Comparison of ENCODE assay signal across 1 cellular context in the genomic region with DNA sequence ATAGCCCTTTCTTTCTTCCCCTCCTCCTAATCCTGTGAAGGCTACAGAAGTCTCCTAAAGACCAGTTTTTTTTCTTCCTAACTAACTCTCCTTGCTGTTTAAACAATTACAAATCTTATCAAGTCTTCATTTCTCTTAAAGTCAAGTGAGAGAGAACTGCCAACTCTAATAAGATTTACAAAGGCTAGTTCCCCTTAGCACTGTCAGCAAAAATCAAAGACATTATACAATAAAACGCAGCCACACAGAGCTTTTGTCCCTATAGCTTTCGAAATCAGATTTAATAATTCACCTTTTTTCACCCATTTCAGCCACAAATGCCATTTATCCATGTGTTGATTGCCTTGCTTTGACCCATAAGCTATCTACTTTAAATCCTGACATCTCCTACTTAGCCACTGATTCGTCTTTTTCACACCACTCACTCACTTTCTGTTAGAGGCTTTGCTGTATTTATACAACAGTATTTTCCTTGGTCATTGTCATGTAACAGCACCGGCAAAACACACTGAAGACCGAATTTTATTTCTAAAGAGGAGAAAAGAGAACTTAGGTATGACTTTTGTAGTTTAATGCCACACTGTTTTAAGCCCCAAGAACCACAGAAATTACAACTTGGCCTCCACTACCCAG.
TF ChIP-seq lines count a peak whose summit lies in the region.

No MANE protein-coding gene starts in this region.

TF ChIP-seq in GM23338, 12 proteins besides CTCF, POLR2A, EP300 and RAD21:
- TF ChIP-seq, protein P1, sequence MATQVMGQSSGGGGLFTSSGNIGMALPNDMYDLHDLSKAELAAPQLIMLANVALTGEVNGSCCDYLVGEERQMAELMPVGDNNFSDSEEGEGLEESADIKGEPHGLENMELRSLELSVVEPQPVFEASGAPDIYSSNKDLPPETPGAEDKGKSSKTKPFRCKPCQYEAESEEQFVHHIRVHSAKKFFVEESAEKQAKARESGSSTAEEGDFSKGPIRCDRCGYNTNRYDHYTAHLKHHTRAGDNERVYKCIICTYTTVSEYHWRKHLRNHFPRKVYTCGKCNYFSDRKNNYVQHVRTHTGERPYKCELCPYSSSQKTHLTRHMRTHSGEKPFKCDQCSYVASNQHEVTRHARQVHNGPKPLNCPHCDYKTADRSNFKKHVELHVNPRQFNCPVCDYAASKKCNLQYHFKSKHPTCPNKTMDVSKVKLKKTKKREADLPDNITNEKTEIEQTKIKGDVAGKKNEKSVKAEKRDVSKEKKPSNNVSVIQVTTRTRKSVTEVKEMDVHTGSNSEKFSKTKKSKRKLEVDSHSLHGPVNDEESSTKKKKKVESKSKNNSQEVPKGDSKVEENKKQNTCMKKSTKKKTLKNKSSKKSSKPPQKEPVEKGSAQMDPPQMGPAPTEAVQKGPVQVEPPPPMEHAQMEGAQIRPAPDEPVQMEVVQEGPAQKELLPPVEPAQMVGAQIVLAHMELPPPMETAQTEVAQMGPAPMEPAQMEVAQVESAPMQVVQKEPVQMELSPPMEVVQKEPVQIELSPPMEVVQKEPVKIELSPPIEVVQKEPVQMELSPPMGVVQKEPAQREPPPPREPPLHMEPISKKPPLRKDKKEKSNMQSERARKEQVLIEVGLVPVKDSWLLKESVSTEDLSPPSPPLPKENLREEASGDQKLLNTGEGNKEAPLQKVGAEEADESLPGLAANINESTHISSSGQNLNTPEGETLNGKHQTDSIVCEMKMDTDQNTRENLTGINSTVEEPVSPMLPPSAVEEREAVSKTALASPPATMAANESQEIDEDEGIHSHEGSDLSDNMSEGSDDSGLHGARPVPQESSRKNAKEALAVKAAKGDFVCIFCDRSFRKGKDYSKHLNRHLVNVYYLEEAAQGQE (IDR thresholded peaks at IDR 0.05; ENCODE audit: unreplicated experiment): no peak
- TF ChIP-seq, protein P2, sequence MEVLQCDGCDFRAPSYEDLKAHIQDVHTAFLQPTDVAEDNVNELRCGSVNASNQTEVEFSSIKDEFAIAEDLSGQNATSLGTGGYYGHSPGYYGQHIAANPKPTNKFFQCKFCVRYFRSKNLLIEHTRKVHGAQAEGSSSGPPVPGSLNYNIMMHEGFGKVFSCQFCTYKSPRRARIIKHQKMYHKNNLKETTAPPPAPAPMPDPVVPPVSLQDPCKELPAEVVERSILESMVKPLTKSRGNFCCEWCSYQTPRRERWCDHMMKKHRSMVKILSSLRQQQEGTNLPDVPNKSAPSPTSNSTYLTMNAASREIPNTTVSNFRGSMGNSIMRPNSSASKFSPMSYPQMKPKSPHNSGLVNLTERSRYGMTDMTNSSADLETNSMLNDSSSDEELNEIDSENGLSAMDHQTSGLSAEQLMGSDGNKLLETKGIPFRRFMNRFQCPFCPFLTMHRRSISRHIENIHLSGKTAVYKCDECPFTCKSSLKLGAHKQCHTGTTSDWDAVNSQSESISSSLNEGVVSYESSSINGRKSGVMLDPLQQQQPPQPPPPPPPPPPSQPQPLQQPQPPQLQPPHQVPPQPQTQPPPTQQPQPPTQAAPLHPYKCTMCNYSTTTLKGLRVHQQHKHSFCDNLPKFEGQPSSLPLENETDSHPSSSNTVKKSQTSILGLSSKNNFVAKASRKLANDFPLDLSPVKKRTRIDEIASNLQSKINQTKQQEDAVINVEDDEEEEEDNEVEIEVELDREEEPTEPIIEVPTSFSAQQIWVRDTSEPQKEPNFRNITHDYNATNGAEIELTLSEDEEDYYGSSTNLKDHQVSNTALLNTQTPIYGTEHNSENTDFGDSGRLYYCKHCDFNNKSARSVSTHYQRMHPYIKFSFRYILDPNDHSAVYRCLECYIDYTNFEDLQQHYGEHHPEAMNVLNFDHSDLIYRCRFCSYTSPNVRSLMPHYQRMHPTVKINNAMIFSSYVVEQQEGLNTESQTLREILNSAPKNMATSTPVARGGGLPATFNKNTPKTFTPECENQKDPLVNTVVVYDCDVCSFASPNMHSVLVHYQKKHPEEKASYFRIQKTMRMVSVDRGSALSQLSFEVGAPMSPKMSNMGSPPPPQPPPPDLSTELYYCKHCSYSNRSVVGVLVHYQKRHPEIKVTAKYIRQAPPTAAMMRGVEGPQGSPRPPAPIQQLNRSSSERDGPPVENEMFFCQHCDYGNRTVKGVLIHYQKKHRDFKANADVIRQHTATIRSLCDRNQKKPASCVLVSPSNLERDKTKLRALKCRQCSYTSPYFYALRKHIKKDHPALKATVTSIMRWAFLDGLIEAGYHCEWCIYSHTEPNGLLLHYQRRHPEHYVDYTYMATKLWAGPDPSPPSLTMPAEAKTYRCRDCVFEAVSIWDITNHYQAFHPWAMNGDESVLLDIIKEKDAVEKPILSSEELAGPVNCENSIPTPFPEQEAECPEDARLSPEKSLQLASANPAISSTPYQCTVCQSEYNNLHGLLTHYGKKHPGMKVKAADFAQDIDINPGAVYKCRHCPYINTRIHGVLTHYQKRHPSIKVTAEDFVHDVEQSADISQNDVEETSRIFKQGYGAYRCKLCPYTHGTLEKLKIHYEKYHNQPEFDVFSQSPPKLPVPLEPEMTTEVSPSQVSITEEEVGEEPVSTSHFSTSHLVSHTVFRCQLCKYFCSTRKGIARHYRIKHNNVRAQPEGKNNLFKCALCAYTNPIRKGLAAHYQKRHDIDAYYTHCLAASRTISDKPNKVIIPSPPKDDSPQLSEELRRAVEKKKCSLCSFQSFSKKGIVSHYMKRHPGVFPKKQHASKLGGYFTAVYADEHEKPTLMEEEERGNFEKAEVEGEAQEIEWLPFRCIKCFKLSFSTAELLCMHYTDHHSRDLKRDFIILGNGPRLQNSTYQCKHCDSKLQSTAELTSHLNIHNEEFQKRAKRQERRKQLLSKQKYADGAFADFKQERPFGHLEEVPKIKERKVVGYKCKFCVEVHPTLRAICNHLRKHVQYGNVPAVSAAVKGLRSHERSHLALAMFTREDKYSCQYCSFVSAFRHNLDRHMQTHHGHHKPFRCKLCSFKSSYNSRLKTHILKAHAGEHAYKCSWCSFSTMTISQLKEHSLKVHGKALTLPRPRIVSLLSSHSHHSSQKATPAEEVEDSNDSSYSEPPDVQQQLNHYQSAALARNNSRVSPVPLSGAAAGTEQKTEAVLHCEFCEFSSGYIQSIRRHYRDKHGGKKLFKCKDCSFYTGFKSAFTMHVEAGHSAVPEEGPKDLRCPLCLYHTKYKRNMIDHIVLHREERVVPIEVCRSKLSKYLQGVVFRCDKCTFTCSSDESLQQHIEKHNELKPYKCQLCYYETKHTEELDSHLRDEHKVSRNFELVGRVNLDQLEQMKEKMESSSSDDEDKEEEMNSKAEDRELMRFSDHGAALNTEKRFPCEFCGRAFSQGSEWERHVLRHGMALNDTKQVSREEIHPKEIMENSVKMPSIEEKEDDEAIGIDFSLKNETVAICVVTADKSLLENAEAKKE (CRISPR knock-in tag; IDR thresholded peaks at IDR 0.05): no peak
- TF ChIP-seq, protein P3, sequence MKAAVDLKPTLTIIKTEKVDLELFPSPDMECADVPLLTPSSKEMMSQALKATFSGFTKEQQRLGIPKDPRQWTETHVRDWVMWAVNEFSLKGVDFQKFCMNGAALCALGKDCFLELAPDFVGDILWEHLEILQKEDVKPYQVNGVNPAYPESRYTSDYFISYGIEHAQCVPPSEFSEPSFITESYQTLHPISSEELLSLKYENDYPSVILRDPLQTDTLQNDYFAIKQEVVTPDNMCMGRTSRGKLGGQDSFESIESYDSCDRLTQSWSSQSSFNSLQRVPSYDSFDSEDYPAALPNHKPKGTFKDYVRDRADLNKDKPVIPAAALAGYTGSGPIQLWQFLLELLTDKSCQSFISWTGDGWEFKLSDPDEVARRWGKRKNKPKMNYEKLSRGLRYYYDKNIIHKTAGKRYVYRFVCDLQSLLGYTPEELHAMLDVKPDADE (IDR thresholded peaks at IDR 0.05): no peak
- TF ChIP-seq ZNF331 (CRISPR knock-in tag; IDR thresholded peaks at IDR 0.05; ENCODE audit: low read depth) (no peak), NANOG (IDR thresholded peaks at IDR 0.05; ENCODE audit: borderline replicate concordance) (no peak), CREB1 (CRISPR knock-in tag; IDR thresholded peaks at IDR 0.05; ENCODE audit: low read depth) (no peak), EZH2phosphoT487 (IDR thresholded peaks at IDR 0.05; ENCODE audit: unreplicated experiment) (no peak), STAT1 (IDR thresholded peaks at IDR 0.05; ENCODE audit: unreplicated experiment) (no peak), JUNB (IDR thresholded peaks at IDR 0.05; ENCODE audit: unreplicated experiment) (no peak), ZNF114 (CRISPR knock-in tag; IDR thresholded peaks at IDR 0.05) (no peak), POLR2AphosphoS5 (IDR thresholded peaks at IDR 0.05; ENCODE audit: low read depth) (no peak), EZH2 (IDR thresholded peaks at IDR 0.05; ENCODE audit: low read depth, unreplicated experiment) (no peak)
